Comparison of ENCODE assay signal across 20 cellular contexts in the genomic region with DNA sequence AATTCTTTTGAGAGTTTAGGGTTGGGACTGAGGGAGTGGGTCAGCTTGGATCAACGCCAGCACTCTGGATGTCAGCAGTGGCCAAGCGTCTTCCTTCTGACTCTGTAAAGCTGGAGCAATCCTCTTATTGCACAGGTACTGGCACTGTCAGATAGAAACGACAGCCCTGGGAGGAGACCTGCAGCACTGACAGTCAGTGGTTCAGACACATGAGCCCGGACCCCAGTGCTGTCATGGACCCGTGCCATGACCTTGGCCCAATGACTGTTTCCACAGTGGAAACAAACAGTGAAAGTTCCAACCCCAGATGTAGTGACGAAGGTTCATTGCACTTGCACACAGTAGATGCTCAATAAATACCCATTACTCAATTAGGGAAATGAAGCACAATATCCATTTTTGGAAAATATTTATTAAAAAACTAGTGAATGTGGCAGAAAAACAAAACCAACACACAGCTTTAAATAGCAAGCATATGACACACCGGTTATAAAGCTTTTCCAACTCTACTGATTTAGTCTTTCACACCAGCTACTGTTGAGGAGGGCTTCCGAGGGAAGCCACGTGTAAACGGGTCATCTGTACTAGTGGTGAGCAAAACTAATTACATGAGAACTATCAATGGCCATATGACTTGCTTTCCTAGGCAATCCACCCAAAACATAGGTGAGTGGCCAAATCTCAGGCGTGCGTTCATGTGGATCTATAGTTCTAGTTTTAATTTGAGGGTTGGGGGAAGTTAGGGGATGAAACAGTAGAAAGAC. TPM values are rescaled to one million over a fixed set of nuclear protein-coding genes. Genes with fewer than 3 reads are reported as not detected.
DNase-seq lines count a peak whose midpoint lies in the region; ATAC-seq and TF ChIP-seq lines count a peak whose summit lies in the region.
"Had no signal": no experiment of that assay in that cellular context is flagged by ENCODE, and none has a peak within 500 bp of the region (broad histone marks: within the 10 kb centered on the region; RNA-seq: fewer than 3 reads in every experiment).

No MANE protein-coding gene starts in this region.

- DNase-seq in natural killer cell treated with Interleukin-12 subunit alpha and Interleukin-12 subunit beta and Interleukin-15 and Interleukin-18, amount 100 ng/mL, for 72 hours (ENCODE audit: low spot score), result no peak
- no peak for DNase-seq in natural killer cell
- no peak for DNase-seq in T-helper 2 cell treated with Interferon-gamma antibody and Interleukin-4, amounts not matched to agents 5 μg/mL and 100 μg/mL, for 36 hours (ENCODE audit: low spot score)
- DNase-seq in colonic mucosa, result peak; percentile 14
- peak; percentile 57 for DNase-seq in stimulated activated naive CD8-positive, alpha-beta T cell treated with anti-CD3 and anti-CD28 coated beads, Interleukin-15, Interleukin-2, amounts not matched to agents 100 U/mL and 50 U/mL, for 24 hours
- DNase-seq in upper lobe of right lung, result no peak
- no peak for DNase-seq in NCI-H1417 treated with DMSO at 0.1 percent for 48 hours (lab: John Stamatoyannopoulos, UW)
- DNase-seq: aorta, cortex of kidney, NCI-H2029 treated with DMSO at 0.1 percent for 48 hours, NCI-H69, nephron progenitor cell, RPMI8226 had no signal

- H3K36me3 Mint-ChIP-seq in natural killer cell treated with Interleukin-12 subunit alpha and Interleukin-12 subunit beta and Interleukin-15 and Interleukin-18, amount 100 ng/mL, for 72 hours, result peaks cover 13% of the 10 kb centered on the region
- H3K36me3 Mint-ChIP-seq in natural killer cell, result no peaks in the 10 kb centered on the region
- peaks cover 36% of the 10 kb centered on the region for H3K36me3 Mint-ChIP-seq in T-helper 2 cell treated with Interferon-gamma antibody and Interleukin-4, amounts not matched to agents 5 μg/mL and 100 μg/mL, for 36 hours (ENCODE audit: low read depth)

- H3K9ac ChIP-seq in colonic mucosa (ENCODE audit: low read depth in 2 of 2, low read length in 2 of 2), result no peak overlapping the region

- H3K27me3 Mint-ChIP-seq in natural killer cell treated with Interleukin-12 subunit alpha and Interleukin-12 subunit beta and Interleukin-15 and Interleukin-18, amount 100 ng/mL, for 72 hours, result no peaks in the 10 kb centered on the region
- no peaks in the 10 kb centered on the region for H3K27me3 Mint-ChIP-seq in natural killer cell (ENCODE audit: low read depth in 2 of 2)
- no peaks in the 10 kb centered on the region for H3K27me3 Mint-ChIP-seq in T-helper 2 cell treated with Interferon-gamma antibody and Interleukin-4, amounts not matched to agents 5 μg/mL and 100 μg/mL, for 36 hours (ENCODE audit: low read depth)

- H3K36me3 ChIP-seq in colonic mucosa, result no peaks in the 10 kb centered on the region
- H3K36me3 ChIP-seq in upper lobe of right lung, result peaks cover 10% of the 10 kb centered on the region
- H3K36me3 ChIP-seq: thoracic aorta had no signal

- H3K4me1 Mint-ChIP-seq in natural killer cell treated with Interleukin-12 subunit alpha and Interleukin-12 subunit beta and Interleukin-15 and Interleukin-18, amount 100 ng/mL, for 72 hours (ENCODE audit: low read depth in 2 of 2), result peaks cover 57 to 61% of the 10 kb centered on the region in 2 donors
- peaks cover 38% of the 10 kb centered on the region in 2 donors for H3K4me1 Mint-ChIP-seq in natural killer cell
- peaks cover 78% of the 10 kb centered on the region for H3K4me1 Mint-ChIP-seq in T-helper 2 cell treated with Interferon-gamma antibody and Interleukin-4, amounts not matched to agents 5 μg/mL and 100 μg/mL, for 36 hours (ENCODE audit: low read depth)

- H3K9me3 Mint-ChIP-seq in natural killer cell treated with Interleukin-12 subunit alpha and Interleukin-12 subunit beta and Interleukin-15 and Interleukin-18, amount 100 ng/mL, for 72 hours, result no peaks in the 10 kb centered on the region
- H3K9me3 Mint-ChIP-seq in natural killer cell, result no peaks in the 10 kb centered on the region
- H3K9me3 Mint-ChIP-seq in T-helper 2 cell treated with Interferon-gamma antibody and Interleukin-4, amounts not matched to agents 5 μg/mL and 100 μg/mL, for 36 hours, result no peaks in the 10 kb centered on the region
- H3K9me3 Mint-ChIP-seq: nephron progenitor cell had no signal

- TF ChIP-seq CTCF in natural killer cell (IDR thresholded peaks at IDR 0.05) (no peak), colonic mucosa (IDR thresholded peaks at IDR 0.05) (no peak), upper lobe of right lung (IDR thresholded peaks at IDR 0.05) (no peak)

- H3K4me1 ChIP-seq in colonic mucosa (peaks cover 11% of the 10 kb centered on the region), upper lobe of right lung (peaks cover 3% of the 10 kb centered on the region)

- no peaks in the 10 kb centered on the region for H3K9me3 ChIP-seq in colonic mucosa
- no peaks in the 10 kb centered on the region for H3K9me3 ChIP-seq in upper lobe of right lung
- H3K9me3 ChIP-seq: esophagus muscularis mucosa, HAP-1, heart right ventricle, thoracic aorta had no signal

- H3K4me3 ChIP-seq in colonic mucosa (no peak overlapping the region), upper lobe of right lung (no peak overlapping the region)
- H3K4me3 ChIP-seq: esophagus muscularis mucosa, HAP-1, heart right ventricle, thoracic aorta had no signal

- H3K4me3 Mint-ChIP-seq in natural killer cell treated with Interleukin-12 subunit alpha and Interleukin-12 subunit beta and Interleukin-15 and Interleukin-18, amount 100 ng/mL, for 72 hours, result peak overlapping the region; percentile 30
- no peak overlapping the region for H3K4me3 Mint-ChIP-seq in natural killer cell
- peak overlapping the region; percentile 77 for H3K4me3 Mint-ChIP-seq in T-helper 2 cell treated with Interferon-gamma antibody and Interleukin-4, amounts not matched to agents 5 μg/mL and 100 μg/mL, for 36 hours
- H3K4me3 Mint-ChIP-seq: nephron progenitor cell had no signal

- ATAC-seq in natural killer cell treated with Interleukin-12 subunit alpha and Interleukin-12 subunit beta and Interleukin-15 and Interleukin-18, amount 100 ng/mL, for 72 hours, result peak in 1 of 2 donors; percentile 32
- ATAC-seq in natural killer cell (no peak), upper lobe of right lung (no peak), HG02798 (IDR thresholded peaks at IDR 0.05; ENCODE audit: poor library complexity, unreplicated experiment) (no peak)
- peak; percentile 56 for ATAC-seq in stimulated activated naive CD8-positive, alpha-beta T cell treated with anti-CD3 and anti-CD28 coated beads, Interleukin-15, Interleukin-2, amounts not matched to agents 100 U/mL and 50 U/mL, for 24 hours
- ATAC-seq: sciatic nerve had no signal

- peak overlapping the region; percentile 71 to 90 for H3K27ac Mint-ChIP-seq in natural killer cell treated with Interleukin-12 subunit alpha and Interleukin-12 subunit beta and Interleukin-15 and Interleukin-18, amount 100 ng/mL, for 72 hours
- H3K27ac Mint-ChIP-seq in natural killer cell, result peak overlapping the region in 1 of 2 donors; percentile 61
- H3K27ac Mint-ChIP-seq in T-helper 2 cell treated with Interferon-gamma antibody and Interleukin-4, amounts not matched to agents 5 μg/mL and 100 μg/mL, for 36 hours, result peak overlapping the region; percentile 89
- H3K27ac Mint-ChIP-seq: nephron progenitor cell had no signal

- intact Hi-C loops in natural killer cell (cut with micrococcal nuclease), result no loop called here
- intact Hi-C loops in colonic mucosa (cut with DNase I), result no loop called here
- intact Hi-C loops in upper lobe of right lung (cut with DNase I), result no loop called here

- H3K27ac ChIP-seq in colonic mucosa (no peak overlapping the region), upper lobe of right lung (no peak overlapping the region)
- H3K27ac ChIP-seq: esophagus muscularis mucosa, thoracic aorta had no signal

- H3K27me3 ChIP-seq in colonic mucosa, result no peaks in the 10 kb centered on the region
- H3K27me3 ChIP-seq in upper lobe of right lung, result no peaks in the 10 kb centered on the region
- H3K27me3 ChIP-seq: esophagus muscularis mucosa, heart right ventricle had no signal

RNA-seq across cellular contexts. Expression of gene SIAH2, which starts 22.1 kb away (rescaled TPM):
- 10 to 100 TPM; 34.9 to 41.4 TPM for total RNA-seq in natural killer cell treated with Interleukin-12 subunit alpha and Interleukin-12 subunit beta and Interleukin-15 and Interleukin-18, amount 100 ng/mL, for 72 hours
- total RNA-seq in natural killer cell (10 to 100 TPM; 22.7 to 25.7 (median 23.8) TPM), colonic mucosa (10 to 100 TPM; 27.9 to 33.8 TPM), upper lobe of right lung (16.9 TPM)

RNA-seq across cellular contexts. Expression of gene ERICH6, which starts 37.2 kb away (rescaled TPM):
- total RNA-seq in natural killer cell treated with Interleukin-12 subunit alpha and Interleukin-12 subunit beta and Interleukin-15 and Interleukin-18, amount 100 ng/mL, for 72 hours, result under 1 TPM in 1 of 2 donors, not detected in 1; 0.33 TPM
- total RNA-seq in natural killer cell, result 1 to 10 TPM in 2 of 3 donors, under 1 TPM in 1; 0.35 to 3.7 (median 3.6) TPM
- not detected for total RNA-seq in colonic mucosa
- total RNA-seq in upper lobe of right lung, result not detected
- total RNA-seq: activated CD8-positive, alpha-beta memory T cell treated with anti-CD3 and anti-CD28 coated beads for 36 hours; esophagus muscularis mucosa; thoracic aorta had no signal

Comparison
In these comparisons a context has a peak if more than half of its experiments do, and no peak if none do; other contexts are left out.
1. DNase-seq: peak in colonic mucosa (single experiment) and stimulated activated naive CD8-positive, alpha-beta T cell treated with anti-CD3 and anti-CD28 coated beads, Interleukin-15, Interleukin-2, amounts not matched to agents 100 U/mL and 50 U/mL, for 24 hours (single experiment); none in natural killer cell treated with Interleukin-12 subunit alpha and Interleukin-12 subunit beta and Interleukin-15 and Interleukin-18, amount 100 ng/mL, for 72 hours (single experiment), natural killer cell (single experiment), T-helper 2 cell treated with Interferon-gamma antibody and Interleukin-4, amounts not matched to agents 5 μg/mL and 100 μg/mL, for 36 hours (single experiment), upper lobe of right lung (single experiment) and NCI-H1417 treated with DMSO at 0.1 percent for 48 hours (single experiment).